8 cellular contexts compared by ENCODE assay signal in the genomic region with DNA sequence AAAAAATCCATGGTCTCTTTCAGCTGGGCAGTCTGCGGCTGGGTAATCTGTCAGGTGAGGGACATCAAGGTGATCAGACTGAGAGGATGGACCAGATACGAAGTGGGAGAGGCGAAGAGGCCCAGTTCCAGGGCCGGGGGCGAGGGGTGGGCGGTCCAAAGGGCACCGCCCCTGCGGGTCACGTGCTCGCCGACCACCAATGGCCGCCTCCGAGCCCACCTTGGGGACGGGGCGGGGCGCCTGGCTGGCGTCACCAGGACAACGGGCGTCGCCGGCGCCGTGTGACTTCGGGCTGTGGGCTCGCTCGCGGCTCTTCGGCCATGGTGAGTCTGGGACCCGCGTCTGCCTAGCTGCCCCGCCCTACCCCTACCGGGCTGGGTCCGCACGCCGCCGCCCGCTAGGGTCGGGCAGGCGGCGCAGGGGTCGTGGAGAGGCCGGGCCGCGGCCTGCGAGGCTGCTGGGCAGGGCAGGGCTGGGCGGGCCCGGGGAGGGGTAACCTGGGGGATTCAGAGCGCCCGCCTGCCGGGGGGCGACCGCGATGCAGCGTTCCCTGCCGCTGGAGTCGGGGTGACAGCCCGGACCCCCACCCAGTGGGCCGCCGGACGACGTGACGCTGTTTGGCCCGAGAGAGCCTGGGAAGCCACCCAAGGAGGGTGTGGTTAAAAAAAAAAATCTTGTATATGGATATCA. TPM values are rescaled to one million over a fixed set of nuclear protein-coding genes. Genes with fewer than 3 reads are reported as not detected.
DNase-seq lines count a peak whose midpoint lies in the region; ATAC-seq, FAIRE-seq and TF ChIP-seq lines count a peak whose summit lies in the region.

A gene with protein sequence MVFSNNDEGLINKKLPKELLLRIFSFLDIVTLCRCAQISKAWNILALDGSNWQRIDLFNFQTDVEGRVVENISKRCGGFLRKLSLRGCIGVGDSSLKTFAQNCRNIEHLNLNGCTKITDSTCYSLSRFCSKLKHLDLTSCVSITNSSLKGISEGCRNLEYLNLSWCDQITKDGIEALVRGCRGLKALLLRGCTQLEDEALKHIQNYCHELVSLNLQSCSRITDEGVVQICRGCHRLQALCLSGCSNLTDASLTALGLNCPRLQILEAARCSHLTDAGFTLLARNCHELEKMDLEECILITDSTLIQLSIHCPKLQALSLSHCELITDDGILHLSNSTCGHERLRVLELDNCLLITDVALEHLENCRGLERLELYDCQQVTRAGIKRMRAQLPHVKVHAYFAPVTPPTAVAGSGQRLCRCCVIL (plus strand): TSS at position 250 of the 690 bp plus-strand sequence. CDS start 71 bp downstream, at position 321.

- H3K27ac ChIP-seq in caudate nucleus (ENCODE audit: low read depth, low read length) (no peak within 1 kb of the TSS), small intestine (ENCODE audit: low read depth in 1 of 2, low read length in 1 of 2) (no peak within 1 kb of the TSS)

- DNase-seq in BJ (ENCODE audit: low read depth) (peak; percentile 8), HTR-8/SVneo (ENCODE audit: insufficient read length, low spot score) (peak; percentile 88), RCC 7860 (ENCODE audit: low spot score) (peak; percentile 54), caudate nucleus (lab: John Stamatoyannopoulos, UW) (peak in 54 of 61 donors; percentile 2 to 83 (median 42)), iris pigment epithelial cell (ENCODE audit: low read depth) (peak; percentile 64), small intestine (peak; percentile 15)

- H3K4me1 ChIP-seq in small intestine (ENCODE audit: control insufficient read depth in 2 of 2, insufficient read depth in 1 of 2, low read depth in 1 of 2, low read length in 1 of 2): no peaks in the 10 kb centered on the region

- POLR2A ChIA-PET in BJ (lab: Charles Lee): no interaction called here

- TF ChIP-seq CTCF in BJ (IDR thresholded peaks at IDR 0.05; ENCODE audit: insufficient read depth, low read depth, low read length): no peak

- H3K27me3 ChIP-seq in BJ (ENCODE audit: control insufficient read depth, insufficient read depth, low read length): no peaks in the 10 kb centered on the region
- peaks cover 0 to 4% of the 10 kb centered on the region in 2 donors for H3K27me3 ChIP-seq in small intestine (ENCODE audit: control insufficient read depth in 2 of 2, insufficient read depth in 2 of 2, low read length in 2 of 2)

- peak; percentile 58 for FAIRE-seq in HTR-8/SVneo (lab: Jason Lieb, UNC)
- FAIRE-seq in RCC 7860 (lab: Jason Lieb, UNC): no peak
- FAIRE-seq in small intestine (lab: Jason Lieb, UNC): no peak

- CTCF ChIA-PET in BJ (lab: Yijun Ruan, JAX): no interaction called here

- ATAC-seq in GM18867 (IDR thresholded peaks at IDR 0.05; ENCODE audit: unreplicated experiment): peak; percentile 95
- no peak for ATAC-seq in HG03460 (IDR thresholded peaks at IDR 0.05; ENCODE audit: unreplicated experiment)

- H3K36me3 ChIP-seq in BJ (ENCODE audit: control insufficient read depth, insufficient read depth, low read length) (no peaks in the 10 kb centered on the region), small intestine (ENCODE audit: control insufficient read depth in 2 of 2, insufficient read depth in 2 of 2, low read length in 2 of 2) (no peaks in the 10 kb centered on the region)

- H3K4me3 ChIP-seq in BJ (ENCODE audit: low read depth, low read length) (peak within 1 kb of the TSS; percentile 66), small intestine (ENCODE audit: low read depth in 1 of 2, low read length in 2 of 2) (peak within 1 kb of the TSS; percentile 41 to 67)

- WGBS in small intestine, 3 donors: 2% methylated on average over 58 to 63 of the region's 63 CpGs

- H3K9me3 ChIP-seq in small intestine (ENCODE audit: control insufficient read depth, low read depth): no peaks in the 10 kb centered on the region

RNA-seq across cellular contexts. Expression of the gene that starts here (rescaled TPM):
- polyA plus RNA-seq in BJ (2011; rRNA removed): 16.5 and 19.1 TPM in 2 replicates
- polyA minus RNA-seq in BJ (2011; rRNA and poly(A)+ RNA removed): 11.7 and 19.4 TPM in 2 replicates
- 1 to 10 TPM in 1 of 3 donors, not detected in 2; 2.8 TPM for polyA plus RNA-seq in small intestine

Comparison
In these comparisons a context has a peak if more than half of its experiments do, and no peak if none do; other contexts are left out.
1. DNase-seq: peak in every context shown above with its lines; median percentile 88 in HTR-8/SVneo; 64 in iris pigment epithelial cell; 54 in RCC 7860; 42 in caudate nucleus; 15 in small intestine; 8 in BJ.